22 cellular contexts compared by ENCODE assay signal in the genomic region with DNA sequence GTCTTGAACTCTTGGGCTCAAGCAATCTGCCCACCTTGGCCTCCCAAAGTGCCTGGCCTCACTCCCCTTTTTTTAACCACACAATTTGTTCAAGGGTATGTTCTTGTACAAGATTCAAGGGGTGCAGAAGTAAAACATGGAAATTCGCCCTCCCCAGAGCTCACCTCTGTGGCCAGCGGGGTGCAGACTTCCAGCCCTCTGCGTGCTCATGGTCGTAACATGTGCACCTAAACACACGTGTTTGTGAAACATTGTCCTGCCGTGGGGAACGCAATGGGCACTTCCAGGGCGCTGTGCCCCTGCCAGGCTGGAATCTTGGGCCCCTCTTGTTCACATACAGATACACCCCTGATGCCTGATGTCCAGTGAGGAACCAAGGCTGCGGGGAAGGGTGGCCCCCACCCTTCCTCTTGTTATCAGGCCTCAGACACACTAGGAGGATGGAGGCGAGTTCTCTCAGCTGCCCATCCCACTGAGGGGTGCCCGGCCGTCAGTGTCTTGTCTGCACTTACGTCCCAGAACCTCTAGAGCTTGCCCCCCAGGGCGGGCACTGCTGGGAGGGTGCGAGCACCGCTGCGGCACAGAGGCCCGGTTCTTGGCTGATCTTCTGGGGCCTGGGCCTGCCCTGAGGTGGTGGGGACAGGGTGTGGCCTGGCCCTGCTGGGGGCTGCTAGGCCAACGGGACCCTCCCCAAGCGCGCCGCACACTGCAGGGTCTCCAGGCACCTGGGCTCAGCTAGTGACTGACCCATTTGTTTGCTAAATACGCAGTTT. TPM values are rescaled to one million over a fixed set of nuclear protein-coding genes. Genes with fewer than 3 reads are reported as not detected.
A peak's percentile ranks its signal among the peaks of the same experiment; 100 is the strongest.
DNase-seq lines count a peak whose midpoint lies in the region; ATAC-seq and TF ChIP-seq lines count a peak whose summit lies in the region.
"Had no signal": no experiment of that assay in that cellular context is flagged by ENCODE, and none has a peak within 500 bp of the region (broad histone marks: within the 10 kb centered on the region; RNA-seq: fewer than 3 reads in every experiment).

No MANE protein-coding gene starts in this region.

- TF ChIP-seq POLR2A in testis (IDR thresholded peaks at IDR 0.05): no peak

- intact Hi-C loops in testis (cut with DNase I; ENCODE audit: low total_unique reads): no loop called here

- H3K4me1 Mint-ChIP-seq in chondrocyte (ENCODE audit: low read depth): peaks cover 51% of the 10 kb centered on the region
- H3K4me1 Mint-ChIP-seq in neural crest cell: peaks cover 14% of the 10 kb centered on the region
- H3K4me1 Mint-ChIP-seq in glutamatergic neuron (ENCODE audit: low read depth, unreplicated experiment): peaks cover 17% of the 10 kb centered on the region

- H3K36me3 Mint-ChIP-seq in chondrocyte (ENCODE audit: low read depth): peaks cover 3% of the 10 kb centered on the region
- H3K36me3 Mint-ChIP-seq in neural crest cell (ENCODE audit: low read depth): no peaks in the 10 kb centered on the region
- no peaks in the 10 kb centered on the region for H3K36me3 Mint-ChIP-seq in glutamatergic neuron (ENCODE audit: unreplicated experiment)
- H3K36me3 Mint-ChIP-seq: CD4-positive, CD25-positive, alpha-beta regulatory T cell had no signal

- in situ Hi-C loops in G401 (cut with HindIII; ENCODE audit: low sequenced_read_pairs): no loop called here

- DNase-seq in RWPE1 (ENCODE audit: low spot score) (no peak), chondrocyte (ENCODE audit: low spot score) (peak; percentile 59), neural crest cell (ENCODE audit: low read depth, low spot score) (no peak), testis (no peak), G401 (ENCODE audit: low spot score) (no peak), glutamatergic neuron (no peak)
- no peak for DNase-seq in activated CD4-positive, CD25-positive, alpha-beta regulatory T cell treated with anti-CD3 and anti-CD28 coated beads, Interleukin-2, amount 50 U/mL, for 72 hours
- DNase-seq: activated CD4-positive, alpha-beta T cell treated with anti-CD3 and anti-CD28 coated beads, Interleukin-2, amount 50 U/mL, for 48 hours; activated naive CD4-positive, alpha-beta T cell treated with anti-CD3 and anti-CD28 coated beads for 36 hours; CD4-positive, CD25-positive, alpha-beta regulatory T cell; effector memory CD4-positive, alpha-beta T cell; NCI-H1694; NCI-H510A; NK-92 treated with Interleukin-12 subunit alpha and Interleukin-12 subunit beta, amount 100 ng/mL, for 24 hours; SHP77 treated with DMSO at 0.1 percent for 48 hours; small intestine; stimulated activated CD4-positive, alpha-beta T cell treated with anti-CD3 and anti-CD28 coated beads, Interleukin-1b, Interleukin-23, amount 100 ng/mL, for 48 hours; T1000 had no signal

- POLR2A ChIA-PET in RWPE1 (lab: Yijun Ruan, JAX; ENCODE audit: low non-redundant PET): no interaction called here

- no peaks in the 10 kb centered on the region for H3K27me3 ChIP-seq in testis

- H3K27ac ChIP-seq in RWPE1 (peak overlapping the region; percentile 97), testis (peak overlapping the region; percentile 52 to 73)
- H3K27ac ChIP-seq: PC-9 had no signal

- H3K4me1 ChIP-seq in testis: peaks cover 36% of the 10 kb centered on the region

- H3K27ac Mint-ChIP-seq in chondrocyte (ENCODE audit: unreplicated experiment) (no peak overlapping the region), neural crest cell (ENCODE audit: unreplicated experiment) (no peak overlapping the region), glutamatergic neuron (ENCODE audit: unreplicated experiment) (no peak overlapping the region)
- H3K27ac Mint-ChIP-seq: activated naive CD4-positive, alpha-beta T cell treated with anti-CD3 and anti-CD28 coated beads for 36 hours; GM23338 had no signal

- ATAC-seq in SK-N-SH treated with all-trans-retinoic acid at 6 μM for 48 hours: no peak
- ATAC-seq: GM12878, GM23338 had no signal

- H3K36me3 ChIP-seq in testis (ENCODE audit: low read depth, missing control alignments): no peaks in the 10 kb centered on the region

- CTCF ChIA-PET in RWPE1 (lab: Yijun Ruan, JAX): interaction anchor here (0.5 to 0.9 kb wide), 2 partner anchors 21 to 99 kb away, joined by 3 to 4 read pairs; no protein-coding TSS in a partner anchor

- H3K4me3 ChIP-seq in testis: no peak overlapping the region
- H3K4me3 ChIP-seq: GM12878, GM23338, PC-9 had no signal

- no peaks in the 10 kb centered on the region for H3K9me3 ChIP-seq in testis

- H3K27me3 Mint-ChIP-seq in chondrocyte (ENCODE audit: low read depth): no peaks in the 10 kb centered on the region
- H3K27me3 Mint-ChIP-seq in neural crest cell (ENCODE audit: low read depth): peaks cover 17% of the 10 kb centered on the region
- peaks cover 12% of the 10 kb centered on the region for H3K27me3 Mint-ChIP-seq in glutamatergic neuron (ENCODE audit: unreplicated experiment)

- H3K4me3 Mint-ChIP-seq in chondrocyte (ENCODE audit: unreplicated experiment) (no peak overlapping the region), neural crest cell (peak overlapping the region; percentile 23), glutamatergic neuron (ENCODE audit: unreplicated experiment) (no peak overlapping the region)
- H3K4me3 Mint-ChIP-seq: activated naive CD4-positive, alpha-beta T cell treated with anti-CD3 and anti-CD28 coated beads for 36 hours; GM23338 had no signal

- no peaks in the 10 kb centered on the region for H3K9me3 Mint-ChIP-seq in chondrocyte (ENCODE audit: low read depth)
- H3K9me3 Mint-ChIP-seq in neural crest cell: no peaks in the 10 kb centered on the region
- peaks cover 5% of the 10 kb centered on the region for H3K9me3 Mint-ChIP-seq in glutamatergic neuron (ENCODE audit: unreplicated experiment)
- H3K9me3 Mint-ChIP-seq: activated naive CD4-positive, alpha-beta T cell treated with anti-CD3 and anti-CD28 coated beads for 36 hours; CD4-positive, CD25-positive, alpha-beta regulatory T cell; GM23338 had no signal

- WGBS in testis, 2 donors: 88 to 92% methylated on average over 15 to 23 of the region's 23 CpGs

- TF ChIP-seq CTCF in RWPE1 (conservative IDR thresholded peaks at IDR 0.05; ENCODE audit: low read depth) (no peak), chondrocyte (IDR thresholded peaks at IDR 0.05) (no peak), neural crest cell (conservative IDR thresholded peaks at IDR 0.05) (no peak), testis (IDR thresholded peaks at IDR 0.05) (no peak), glutamatergic neuron (IDR thresholded peaks at IDR 0.05; ENCODE audit: partially characterized antibody, unreplicated experiment) (no peak)

TF ChIP-seq in SK-N-SH treated with all-trans-retinoic acid at 6 μM for 48 hours, 23 proteins besides CTCF, POLR2A, EP300 and RAD21 (continues in another document):
- TF ChIP-seq RARB (CRISPR knock-in tag; IDR thresholded peaks at IDR 0.05): no peak
- no peak for TF ChIP-seq ISL1 (CRISPR knock-in tag; IDR thresholded peaks at IDR 0.05)
- no peak for TF ChIP-seq CSDC2 (CRISPR knock-in tag; IDR thresholded peaks at IDR 0.05)
- no peak for TF ChIP-seq BACH2 (CRISPR knock-in tag; IDR thresholded peaks at IDR 0.05; ENCODE audit: borderline replicate concordance)
- TF ChIP-seq, protein P1, sequence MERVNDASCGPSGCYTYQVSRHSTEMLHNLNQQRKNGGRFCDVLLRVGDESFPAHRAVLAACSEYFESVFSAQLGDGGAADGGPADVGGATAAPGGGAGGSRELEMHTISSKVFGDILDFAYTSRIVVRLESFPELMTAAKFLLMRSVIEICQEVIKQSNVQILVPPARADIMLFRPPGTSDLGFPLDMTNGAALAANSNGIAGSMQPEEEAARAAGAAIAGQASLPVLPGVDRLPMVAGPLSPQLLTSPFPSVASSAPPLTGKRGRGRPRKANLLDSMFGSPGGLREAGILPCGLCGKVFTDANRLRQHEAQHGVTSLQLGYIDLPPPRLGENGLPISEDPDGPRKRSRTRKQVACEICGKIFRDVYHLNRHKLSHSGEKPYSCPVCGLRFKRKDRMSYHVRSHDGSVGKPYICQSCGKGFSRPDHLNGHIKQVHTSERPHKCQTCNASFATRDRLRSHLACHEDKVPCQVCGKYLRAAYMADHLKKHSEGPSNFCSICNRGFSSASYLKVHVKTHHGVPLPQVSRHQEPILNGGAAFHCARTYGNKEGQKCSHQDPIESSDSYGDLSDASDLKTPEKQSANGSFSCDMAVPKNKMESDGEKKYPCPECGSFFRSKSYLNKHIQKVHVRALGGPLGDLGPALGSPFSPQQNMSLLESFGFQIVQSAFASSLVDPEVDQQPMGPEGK (CRISPR knock-in tag; IDR thresholded peaks at IDR 0.05; ENCODE audit: borderline replicate concordance): no peak
- no peak for TF ChIP-seq SNAI2 (CRISPR knock-in tag; IDR thresholded peaks at IDR 0.05)
- TF ChIP-seq ZNF8 (CRISPR knock-in tag; IDR thresholded peaks at IDR 0.05): no peak
- no peak for TF ChIP-seq TOX (CRISPR knock-in tag; IDR thresholded peaks at IDR 0.05; ENCODE audit: borderline replicate concordance)
- TF ChIP-seq ARNTL (CRISPR knock-in tag; IDR thresholded peaks at IDR 0.05; ENCODE audit: borderline replicate concordance, low read depth): no peak

RNA-seq across cellular contexts. Expression of a gene that starts 4.1 kb away (rescaled TPM):
- 17.2 to 51.6 TPM (median 45.7 TPM) in 3 replicates for total RNA-seq in chondrocyte
- total RNA-seq in neural crest cell: 2.6 and 3.9 TPM in 2 replicates
- 10 to 100 TPM; 27.3 to 29.1 TPM for total RNA-seq in testis
- 14.3 TPM for polyA plus RNA-seq in testis (ENCODE audit: insufficient read depth, low read depth, low replicate concordance)
- 18.2 and 27.9 TPM in 2 replicates for total RNA-seq in G401 (2014; rRNA removed; shearing (Covaris generic))
- 12.7 TPM for total RNA-seq in glutamatergic neuron (ENCODE audit: unreplicated experiment)

RNA-seq across cellular contexts. Expression of a gene that starts 6.3 kb away (rescaled TPM):
- total RNA-seq in chondrocyte: 16.9 to 31.3 TPM (median 20.3 TPM) in 3 replicates
- 19.9 and 26.8 TPM in 2 replicates for total RNA-seq in neural crest cell
- total RNA-seq in testis: 10 to 100 TPM; 72.8 to 74.5 TPM
- polyA plus RNA-seq in testis (ENCODE audit: insufficient read depth, low read depth, low replicate concordance): 38.9 TPM
- total RNA-seq in G401 (2014; rRNA removed; shearing (Covaris generic)): 14.8 and 19.8 TPM in 2 replicates
- 29.7 TPM for total RNA-seq in glutamatergic neuron (ENCODE audit: unreplicated experiment)

RNA-seq across cellular contexts. Expression of a gene that starts 6.9 kb away (rescaled TPM):
- 67.6 to 70.4 TPM (median 67.9 TPM) in 3 replicates for total RNA-seq in chondrocyte
- total RNA-seq in neural crest cell: 60.9 and 67.0 TPM in 2 replicates
- 100 to 1,000 TPM in 1 of 2 donors, 10 to 100 TPM in 1; 82.5 to 116 TPM for total RNA-seq in testis
- polyA plus RNA-seq in testis (ENCODE audit: insufficient read depth, low read depth, low replicate concordance): 47.9 TPM
- total RNA-seq in G401 (2014; rRNA removed; shearing (Covaris generic)): 70.5 and 73.2 TPM in 2 replicates
- 51.5 TPM for total RNA-seq in glutamatergic neuron (ENCODE audit: unreplicated experiment)

RNA-seq across cellular contexts. Expression of a gene that starts 45.3 kb away (rescaled TPM):
- total RNA-seq in chondrocyte (128 to 227 TPM (median 151 TPM) in 3 replicates), neural crest cell (154 and 163 TPM in 2 replicates), testis (10 to 100 TPM; 84.8 to 88.1 TPM), glutamatergic neuron (ENCODE audit: unreplicated experiment) (182 TPM)
- 86.6 TPM for polyA plus RNA-seq in testis (ENCODE audit: insufficient read depth, low read depth, low replicate concordance)
- 201 and 229 TPM in 2 replicates for total RNA-seq in G401 (2014; rRNA removed; shearing (Covaris generic))
